In the genomic region with DNA sequence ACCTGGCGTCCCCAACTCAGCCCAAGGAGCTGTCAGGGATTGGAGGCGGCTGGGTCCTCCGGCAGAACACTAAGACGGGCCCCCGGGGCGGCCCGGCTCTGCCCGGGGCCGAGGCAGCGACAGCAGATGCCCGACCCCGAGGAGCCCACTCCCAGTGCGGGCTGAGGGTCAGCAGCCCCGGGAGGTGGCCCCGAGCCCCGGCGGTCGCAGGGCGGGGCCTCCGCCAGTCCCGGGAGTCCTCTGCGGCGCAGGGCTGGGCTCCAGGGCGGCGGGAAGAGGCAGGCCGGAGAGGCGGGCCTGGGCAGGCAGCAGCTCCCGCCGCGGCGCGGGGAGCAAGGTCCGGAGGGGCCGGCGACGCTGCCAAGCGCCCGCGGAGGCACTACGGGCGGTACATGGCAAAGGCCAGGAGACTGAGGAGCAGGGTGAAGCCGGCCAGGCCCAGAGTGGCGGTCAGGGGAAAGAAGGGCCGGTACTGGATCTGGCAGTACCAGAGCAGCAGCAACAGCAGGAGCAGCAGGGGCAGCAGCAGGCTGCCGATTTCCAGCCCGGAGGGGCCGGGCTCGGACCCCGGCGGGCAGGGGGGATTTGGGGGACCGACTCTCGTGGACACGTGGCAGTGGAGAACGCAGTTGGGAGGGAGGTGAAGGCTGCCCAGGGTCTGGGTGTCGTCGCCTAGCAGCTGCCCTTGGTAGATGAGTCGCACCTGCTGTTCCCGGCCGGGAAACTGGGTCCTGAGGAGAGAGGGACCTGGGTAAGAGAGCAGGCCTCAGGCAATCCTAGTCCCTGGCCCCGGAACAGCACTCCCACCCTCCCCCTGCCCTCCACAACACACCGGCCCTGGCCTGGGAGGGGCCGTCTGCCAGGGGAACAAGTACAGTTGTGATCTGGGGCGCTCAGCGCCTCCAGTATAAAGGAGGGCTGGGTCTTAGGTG, we compare ENCODE assay signal across 1 cellular context.
TF ChIP-seq lines count a peak whose summit lies in the region.

No MANE protein-coding gene starts in this region.

TF ChIP-seq in HEK293, 187 proteins besides CTCF, POLR2A, EP300 and RAD21 (continued from another document and continues in another):
- TF ChIP-seq ZNF776 (tag by site-specific recombination; IDR thresholded peaks at IDR 0.05; ENCODE audit: borderline replicate concordance) (no peak), IKZF3 (tag by site-specific recombination; IDR thresholded peaks at IDR 0.05) (no peak), ZBTB48 (tag by site-specific recombination; IDR thresholded peaks at IDR 0.05) (peak; percentile 61; the same call in 1 of the 2 replicates), ZNF174 (tag by site-specific recombination; IDR thresholded peaks at IDR 0.05) (no peak), ZEB2 (tag by site-specific recombination; IDR thresholded peaks at IDR 0.05) (0 out of 2 replicates have a peak, but pooled peaks have one; percentile 31), OSR2 (tag by site-specific recombination; IDR thresholded peaks at IDR 0.05) (no peak; the same call in 1 of the 2 replicates), ZNF121 (tag by site-specific recombination; IDR thresholded peaks at IDR 0.05) (no peak), ZBTB7A (tag by site-specific recombination; IDR thresholded peaks at IDR 0.05; ENCODE audit: low read depth) (peak; percentile 47; the same call in 1 of the 2 replicates), BCL11A (tag by site-specific recombination; IDR thresholded peaks at IDR 0.05; ENCODE audit: low read depth) (peak; percentile 17; the same call in 1 of the 2 replicates), ZNF843 (tag by site-specific recombination; IDR thresholded peaks at IDR 0.05) (no peak), ZFP37 (tag by site-specific recombination; IDR thresholded peaks at IDR 0.05) (peak; percentile 32; the same call in 1 of the 2 replicates), ZBTB8A (tag by site-specific recombination; IDR thresholded peaks at IDR 0.05) (peak; percentile 40; the same call in 1 of the 2 replicates), ZFP41 (tag by site-specific recombination; IDR thresholded peaks at IDR 0.05; ENCODE audit: borderline replicate concordance) (no peak), ZNF394 (tag by site-specific recombination; IDR thresholded peaks at IDR 0.05; ENCODE audit: borderline replicate concordance) (peak; percentile 88), ZNF664 (tag by site-specific recombination; IDR thresholded peaks at IDR 0.05) (no peak), SCRT2 (tag by site-specific recombination; IDR thresholded peaks at IDR 0.05) (peak; percentile 28; the same call in 1 of the 2 replicates), ZNF335 (tag by site-specific recombination; conservative IDR thresholded peaks at IDR 0.05) (peak; percentile 65), KLF9 (tag by site-specific recombination; IDR thresholded peaks at IDR 0.05; ENCODE audit: low read depth) (no peak), ZNF426 (tag by site-specific recombination; IDR thresholded peaks at IDR 0.05) (no peak), ZNF391 (tag by site-specific recombination; IDR thresholded peaks at IDR 0.05; ENCODE audit: borderline replicate concordance, low read depth) (peak; percentile 66), ZNF404 (tag by site-specific recombination; IDR thresholded peaks at IDR 0.05) (no peak), ZNF311 (tag by site-specific recombination; IDR thresholded peaks at IDR 0.05; ENCODE audit: borderline replicate concordance) (no peak), ZNF830 (tag by site-specific recombination; IDR thresholded peaks at IDR 0.05; ENCODE audit: low read depth) (no peak), ZNF677 (tag by site-specific recombination; IDR thresholded peaks at IDR 0.05) (no peak), GLI4 (tag by site-specific recombination; IDR thresholded peaks at IDR 0.05) (peak; percentile 49; the same call in 1 of the 2 replicates), ZNF239 (tag by site-specific recombination; IDR thresholded peaks at IDR 0.05) (no peak), ZNF621 (tag by site-specific recombination; IDR thresholded peaks at IDR 0.05) (no peak), RBAK (tag by site-specific recombination; IDR thresholded peaks at IDR 0.05) (no peak), EGR2 (tag by site-specific recombination; IDR thresholded peaks at IDR 0.05; ENCODE audit: low read depth) (no peak), ZNF600 (tag by site-specific recombination; IDR thresholded peaks at IDR 0.05) (0 out of 2 replicates have a peak, but pooled peaks have one; percentile 43), ZNF341 (tag by site-specific recombination; IDR thresholded peaks at IDR 0.05; ENCODE audit: low read depth) (peak; percentile 93), ZXDB (tag by site-specific recombination; IDR thresholded peaks at IDR 0.05) (peak; percentile 36)
- TF ChIP-seq, protein P1, sequence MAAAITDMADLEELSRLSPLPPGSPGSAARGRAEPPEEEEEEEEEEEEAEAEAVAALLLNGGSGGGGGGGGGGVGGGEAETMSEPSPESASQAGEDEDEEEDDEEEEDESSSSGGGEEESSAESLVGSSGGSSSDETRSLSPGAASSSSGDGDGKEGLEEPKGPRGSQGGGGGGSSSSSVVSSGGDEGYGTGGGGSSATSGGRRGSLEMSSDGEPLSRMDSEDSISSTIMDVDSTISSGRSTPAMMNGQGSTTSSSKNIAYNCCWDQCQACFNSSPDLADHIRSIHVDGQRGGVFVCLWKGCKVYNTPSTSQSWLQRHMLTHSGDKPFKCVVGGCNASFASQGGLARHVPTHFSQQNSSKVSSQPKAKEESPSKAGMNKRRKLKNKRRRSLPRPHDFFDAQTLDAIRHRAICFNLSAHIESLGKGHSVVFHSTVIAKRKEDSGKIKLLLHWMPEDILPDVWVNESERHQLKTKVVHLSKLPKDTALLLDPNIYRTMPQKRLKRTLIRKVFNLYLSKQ (tag by site-specific recombination; IDR thresholded peaks at IDR 0.05; ENCODE audit: borderline replicate concordance) = no peak
- TF ChIP-seq, protein P2, sequence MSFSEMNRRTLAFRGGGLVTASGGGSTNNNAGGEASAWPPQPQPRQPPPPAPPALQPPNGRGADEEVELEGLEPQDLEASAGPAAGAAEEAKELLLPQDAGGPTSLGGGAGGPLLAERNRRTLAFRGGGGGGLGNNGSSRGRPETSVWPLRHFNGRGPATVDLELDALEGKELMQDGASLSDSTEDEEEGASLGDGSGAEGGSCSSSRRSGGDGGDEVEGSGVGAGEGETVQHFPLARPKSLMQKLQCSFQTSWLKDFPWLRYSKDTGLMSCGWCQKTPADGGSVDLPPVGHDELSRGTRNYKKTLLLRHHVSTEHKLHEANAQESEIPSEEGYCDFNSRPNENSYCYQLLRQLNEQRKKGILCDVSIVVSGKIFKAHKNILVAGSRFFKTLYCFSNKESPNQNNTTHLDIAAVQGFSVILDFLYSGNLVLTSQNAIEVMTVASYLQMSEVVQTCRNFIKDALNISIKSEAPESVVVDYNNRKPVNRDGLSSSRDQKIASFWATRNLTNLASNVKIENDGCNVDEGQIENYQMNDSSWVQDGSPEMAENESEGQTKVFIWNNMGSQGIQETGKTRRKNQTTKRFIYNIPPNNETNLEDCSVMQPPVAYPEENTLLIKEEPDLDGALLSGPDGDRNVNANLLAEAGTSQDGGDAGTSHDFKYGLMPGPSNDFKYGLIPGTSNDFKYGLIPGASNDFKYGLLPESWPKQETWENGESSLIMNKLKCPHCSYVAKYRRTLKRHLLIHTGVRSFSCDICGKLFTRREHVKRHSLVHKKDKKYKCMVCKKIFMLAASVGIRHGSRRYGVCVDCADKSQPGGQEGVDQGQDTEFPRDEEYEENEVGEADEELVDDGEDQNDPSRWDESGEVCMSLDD (tag by site-specific recombination; IDR thresholded peaks at IDR 0.05) = peak; percentile 49; the same call in 1 of the 2 replicates
- TF ChIP-seq, protein P3, sequence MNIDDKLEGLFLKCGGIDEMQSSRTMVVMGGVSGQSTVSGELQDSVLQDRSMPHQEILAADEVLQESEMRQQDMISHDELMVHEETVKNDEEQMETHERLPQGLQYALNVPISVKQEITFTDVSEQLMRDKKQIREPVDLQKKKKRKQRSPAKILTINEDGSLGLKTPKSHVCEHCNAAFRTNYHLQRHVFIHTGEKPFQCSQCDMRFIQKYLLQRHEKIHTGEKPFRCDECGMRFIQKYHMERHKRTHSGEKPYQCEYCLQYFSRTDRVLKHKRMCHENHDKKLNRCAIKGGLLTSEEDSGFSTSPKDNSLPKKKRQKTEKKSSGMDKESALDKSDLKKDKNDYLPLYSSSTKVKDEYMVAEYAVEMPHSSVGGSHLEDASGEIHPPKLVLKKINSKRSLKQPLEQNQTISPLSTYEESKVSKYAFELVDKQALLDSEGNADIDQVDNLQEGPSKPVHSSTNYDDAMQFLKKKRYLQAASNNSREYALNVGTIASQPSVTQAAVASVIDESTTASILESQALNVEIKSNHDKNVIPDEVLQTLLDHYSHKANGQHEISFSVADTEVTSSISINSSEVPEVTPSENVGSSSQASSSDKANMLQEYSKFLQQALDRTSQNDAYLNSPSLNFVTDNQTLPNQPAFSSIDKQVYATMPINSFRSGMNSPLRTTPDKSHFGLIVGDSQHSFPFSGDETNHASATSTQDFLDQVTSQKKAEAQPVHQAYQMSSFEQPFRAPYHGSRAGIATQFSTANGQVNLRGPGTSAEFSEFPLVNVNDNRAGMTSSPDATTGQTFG (tag by site-specific recombination; IDR thresholded peaks at IDR 0.05; ENCODE audit: borderline replicate concordance) = no peak
- TF ChIP-seq, protein P4, sequence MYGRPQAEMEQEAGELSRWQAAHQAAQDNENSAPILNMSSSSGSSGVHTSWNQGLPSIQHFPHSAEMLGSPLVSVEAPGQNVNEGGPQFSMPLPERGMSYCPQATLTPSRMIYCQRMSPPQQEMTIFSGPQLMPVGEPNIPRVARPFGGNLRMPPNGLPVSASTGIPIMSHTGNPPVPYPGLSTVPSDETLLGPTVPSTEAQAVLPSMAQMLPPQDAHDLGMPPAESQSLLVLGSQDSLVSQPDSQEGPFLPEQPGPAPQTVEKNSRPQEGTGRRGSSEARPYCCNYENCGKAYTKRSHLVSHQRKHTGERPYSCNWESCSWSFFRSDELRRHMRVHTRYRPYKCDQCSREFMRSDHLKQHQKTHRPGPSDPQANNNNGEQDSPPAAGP (tag by site-specific recombination; IDR thresholded peaks at IDR 0.05) = 0 out of 2 replicates have a peak, but pooled peaks have one; percentile 62
- TF ChIP-seq, protein P5, sequence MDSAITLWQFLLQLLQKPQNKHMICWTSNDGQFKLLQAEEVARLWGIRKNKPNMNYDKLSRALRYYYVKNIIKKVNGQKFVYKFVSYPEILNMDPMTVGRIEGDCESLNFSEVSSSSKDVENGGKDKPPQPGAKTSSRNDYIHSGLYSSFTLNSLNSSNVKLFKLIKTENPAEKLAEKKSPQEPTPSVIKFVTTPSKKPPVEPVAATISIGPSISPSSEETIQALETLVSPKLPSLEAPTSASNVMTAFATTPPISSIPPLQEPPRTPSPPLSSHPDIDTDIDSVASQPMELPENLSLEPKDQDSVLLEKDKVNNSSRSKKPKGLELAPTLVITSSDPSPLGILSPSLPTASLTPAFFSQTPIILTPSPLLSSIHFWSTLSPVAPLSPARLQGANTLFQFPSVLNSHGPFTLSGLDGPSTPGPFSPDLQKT (IDR thresholded peaks at IDR 0.05; ENCODE audit: borderline replicate concordance, low read depth, low read length) = no peak
- TF ChIP-seq, protein P6, sequence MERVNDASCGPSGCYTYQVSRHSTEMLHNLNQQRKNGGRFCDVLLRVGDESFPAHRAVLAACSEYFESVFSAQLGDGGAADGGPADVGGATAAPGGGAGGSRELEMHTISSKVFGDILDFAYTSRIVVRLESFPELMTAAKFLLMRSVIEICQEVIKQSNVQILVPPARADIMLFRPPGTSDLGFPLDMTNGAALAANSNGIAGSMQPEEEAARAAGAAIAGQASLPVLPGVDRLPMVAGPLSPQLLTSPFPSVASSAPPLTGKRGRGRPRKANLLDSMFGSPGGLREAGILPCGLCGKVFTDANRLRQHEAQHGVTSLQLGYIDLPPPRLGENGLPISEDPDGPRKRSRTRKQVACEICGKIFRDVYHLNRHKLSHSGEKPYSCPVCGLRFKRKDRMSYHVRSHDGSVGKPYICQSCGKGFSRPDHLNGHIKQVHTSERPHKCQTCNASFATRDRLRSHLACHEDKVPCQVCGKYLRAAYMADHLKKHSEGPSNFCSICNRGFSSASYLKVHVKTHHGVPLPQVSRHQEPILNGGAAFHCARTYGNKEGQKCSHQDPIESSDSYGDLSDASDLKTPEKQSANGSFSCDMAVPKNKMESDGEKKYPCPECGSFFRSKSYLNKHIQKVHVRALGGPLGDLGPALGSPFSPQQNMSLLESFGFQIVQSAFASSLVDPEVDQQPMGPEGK (tag by site-specific recombination; IDR thresholded peaks at IDR 0.05) = peak; percentile 64
- TF ChIP-seq, protein P7, sequence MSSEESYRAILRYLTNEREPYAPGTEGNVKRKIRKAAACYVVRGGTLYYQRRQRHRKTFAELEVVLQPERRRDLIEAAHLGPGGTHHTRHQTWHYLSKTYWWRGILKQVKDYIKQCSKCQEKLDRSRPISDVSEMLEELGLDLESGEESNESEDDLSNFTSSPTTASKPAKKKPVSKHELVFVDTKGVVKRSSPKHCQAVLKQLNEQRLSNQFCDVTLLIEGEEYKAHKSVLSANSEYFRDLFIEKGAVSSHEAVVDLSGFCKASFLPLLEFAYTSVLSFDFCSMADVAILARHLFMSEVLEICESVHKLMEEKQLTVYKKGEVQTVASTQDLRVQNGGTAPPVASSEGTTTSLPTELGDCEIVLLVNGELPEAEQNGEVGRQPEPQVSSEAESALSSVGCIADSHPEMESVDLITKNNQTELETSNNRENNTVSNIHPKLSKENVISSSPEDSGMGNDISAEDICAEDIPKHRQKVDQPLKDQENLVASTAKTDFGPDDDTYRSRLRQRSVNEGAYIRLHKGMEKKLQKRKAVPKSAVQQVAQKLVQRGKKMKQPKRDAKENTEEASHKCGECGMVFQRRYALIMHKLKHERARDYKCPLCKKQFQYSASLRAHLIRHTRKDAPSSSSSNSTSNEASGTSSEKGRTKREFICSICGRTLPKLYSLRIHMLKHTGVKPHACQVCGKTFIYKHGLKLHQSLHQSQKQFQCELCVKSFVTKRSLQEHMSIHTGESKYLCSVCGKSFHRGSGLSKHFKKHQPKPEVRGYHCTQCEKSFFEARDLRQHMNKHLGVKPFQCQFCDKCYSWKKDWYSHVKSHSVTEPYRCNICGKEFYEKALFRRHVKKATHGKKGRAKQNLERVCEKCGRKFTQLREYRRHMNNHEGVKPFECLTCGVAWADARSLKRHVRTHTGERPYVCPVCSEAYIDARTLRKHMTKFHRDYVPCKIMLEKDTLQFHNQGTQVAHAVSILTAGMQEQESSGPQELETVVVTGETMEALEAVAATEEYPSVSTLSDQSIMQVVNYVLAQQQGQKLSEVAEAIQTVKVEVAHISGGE (tag by site-specific recombination; conservative IDR thresholded peaks at IDR 0.05; ENCODE audit: low read depth) = peak; percentile 69; the same call in 1 of the 2 replicates
